In genomic region chrX:57582948-57583347, GRCh38 we compare ENCODE assay signal across 8 cellular contexts. TPM values are rescaled to one million over a fixed set of nuclear protein-coding genes. Genes with fewer than 3 reads are reported as not detected.
DNase-seq lines count a peak whose midpoint lies in the region; ATAC-seq, FAIRE-seq and TF ChIP-seq lines count a peak whose summit lies in the region.
"Not testable (repeated sequence)": the region's sequence is repeated elsewhere in the genome, so short reads cannot be mapped to it uniquely, and the experiment has no call there.

No MANE protein-coding gene starts in this region.

- dilution Hi-C loops in IMR-90 (cut with HindIII; ENCODE audit: low sequenced_read_pairs, unreplicated experiment): not testable (repeated sequence)

- in situ Hi-C loops in IMR-90 (cut with MboI; ENCODE audit: low sequenced_read_pairs): loop anchor here (10.0 kb wide), 1 partner anchor 332 kb away; the partner anchor contains the start of gene ZXDA
- in situ Hi-C loops in K562 (cut with MboI): not testable (repeated sequence)
- in situ Hi-C loops in HepG2 (cut with HindIII; ENCODE audit: extremely low pct_ligation_motif_present, low pct_unique_long_range_greater_than_20kb): loop anchor here (25.0 kb wide), 1 partner anchor 329 kb away; the partner anchor contains the start of gene ZXDA

- H2BK120ac ChIP-seq in IMR-90 (ENCODE audit: low read depth, low read length): not testable (repeated sequence)

- not testable (repeated sequence) for H3K27me3 ChIP-seq in BE2C; IMR-90 (ENCODE audit: control insufficient read depth, insufficient read depth, low read length); PC-9 (ENCODE audit: insufficient read depth, low read depth); K562 (ENCODE audit: control insufficient read depth in 2 of 2, insufficient read depth in 2 of 2, low read length in 2 of 2); esophagus muscularis mucosa; HepG2 (ENCODE audit: control insufficient read depth in 1 of 2, insufficient read depth in 2 of 2, low read length in 2 of 2); psoas muscle (ENCODE audit: insufficient read depth in 3 of 3, low read length in 2 of 3)

- H3K9ac ChIP-seq in IMR-90 (ENCODE audit: low read depth, low read length); K562 (ENCODE audit: insufficient read depth in 1 of 2, low read depth in 2 of 2, low read length in 2 of 2); HepG2 (ENCODE audit: insufficient read depth, low read depth, low read length): not testable (repeated sequence)

- H3K4me2 ChIP-seq in IMR-90 (ENCODE audit: low read depth, low read length); PC-9; K562 (ENCODE audit: insufficient read depth, low read length); HepG2 (ENCODE audit: low read depth, low read length): not testable (repeated sequence)

- 0% methylated on average over 2 of the region's 9 CpGs; no CpG with 5 or more reads in 1 of the 2 experiments for WGBS in IMR-90 (ENCODE audit: extremely low coverage in 2 of 2, insufficient read length in 1 of 2), 2 experiments
- 3% methylated on average over 8 of the region's 9 CpGs for WGBS in K562 (ENCODE audit: insufficient coverage, low coverage, missing lambda C conversion rate)
- 74% methylated on average over 9 of the region's 9 CpGs for WGBS in esophagus muscularis mucosa
- 55% methylated on average over 9 of the region's 9 CpGs for WGBS in HepG2 (ENCODE audit: low lambda C conversion rate)
- 47 to 67% (median 66%) methylated on average over 5 to 9 of the region's 9 CpGs for WGBS in psoas muscle, 3 donors

- H3K27ac ChIP-seq in IMR-90 (ENCODE audit: insufficient read depth, low read length); PC-9; K562 (ENCODE audit: extremely low read depth, low read depth, low read length); esophagus muscularis mucosa (replicated peaks in 1 of 4); HepG2 (ENCODE audit: extremely low read length, insufficient read depth, low read length); psoas muscle: not testable (repeated sequence)

- H2BK15ac ChIP-seq in IMR-90 (ENCODE audit: low read depth, low read length): not testable (repeated sequence)

- H4K91ac ChIP-seq in IMR-90 (ENCODE audit: insufficient read depth, low read depth, low read length): not testable (repeated sequence)

- POLR2A ChIA-PET in IMR-90 (lab: Charles Lee; ENCODE audit: unreplicated experiment); PC-9 (lab: Charles Lee; ENCODE audit: unreplicated experiment); HepG2 (lab: Yijun Ruan, JAX): not testable (repeated sequence)
- POLR2A ChIA-PET in K562 (lab: Yijun Ruan, JAX): interaction anchor here (0.6 kb wide), 2 partner anchors 11 to 21 kb away, joined by 3 read pairs; no protein-coding TSS in a partner anchor

- not testable (repeated sequence) for ATAC-seq in IMR-90 (ENCODE audit: low read depth); K562; HepG2; psoas muscle

- H4K8ac ChIP-seq in IMR-90 (ENCODE audit: low read depth in 2 of 2, low read length in 2 of 2): not testable (repeated sequence)

- DNase-seq in BE2C; GM12865 (ENCODE audit: low read depth); IMR-90; PC-9; esophagus muscularis mucosa (ENCODE audit: extremely low spot score); HepG2 (ENCODE audit: low spot score); psoas muscle: not testable (repeated sequence)
- peak in 1 of 4 experiments; percentile 3 for DNase-seq in K562 (ENCODE audit: extremely low read depth in 1 of 4, low spot score in 3 of 4)

- intact Hi-C loops in IMR-90 (cut with micrococcal nuclease); PC-9 (cut with micrococcal nuclease; ENCODE audit: unreplicated experiment); esophagus muscularis mucosa (cut with DNase I); HepG2 (cut with micrococcal nuclease; ENCODE audit: unreplicated experiment): not testable (repeated sequence)
- intact Hi-C loops in K562 (cut with micrococcal nuclease): loop anchor here (5.0 kb wide), 2 partner anchors 239 to 334 kb away; no protein-coding TSS in a partner anchor
- intact Hi-C loops in psoas muscle (cut with DNase I): loop anchor here in 1 of 2 donors (10.0 kb wide), 1 partner anchor 342 kb away; no protein-coding TSS in a partner anchor

- H4K20me1 ChIP-seq in IMR-90 (ENCODE audit: insufficient read depth, low read length); PC-9 (ENCODE audit: insufficient read depth); K562 (replicated peaks; ENCODE audit: control insufficient read depth, insufficient read depth, low read length); HepG2 (ENCODE audit: insufficient read depth, low read length): not testable (repeated sequence)

- TF ChIP-seq EP300 in K562 (IDR thresholded peaks at IDR 0.05; ENCODE audit: low read length); esophagus muscularis mucosa (IDR thresholded peaks at IDR 0.05); HepG2 (IDR thresholded peaks at IDR 0.05; ENCODE audit: low read depth in 2 of 2, low read length in 2 of 2); HepG2 (CRISPR knock-in tag; IDR thresholded peaks at IDR 0.05; ENCODE audit: borderline replicate concordance): not testable (repeated sequence)

- not testable (repeated sequence) for H2BK20ac ChIP-seq in IMR-90 (ENCODE audit: low read depth, low read length)

- H3K4me1 ChIP-seq in BE2C; IMR-90 (ENCODE audit: control insufficient read depth, insufficient read depth, low read length); PC-9 (replicated peaks; ENCODE audit: insufficient read depth); K562 (replicated peaks in 1 of 2; ENCODE audit: control insufficient read depth in 2 of 2, insufficient read depth in 2 of 2, low read length in 2 of 2); esophagus muscularis mucosa; HepG2 (ENCODE audit: insufficient read depth, low read length); psoas muscle: not testable (repeated sequence)

- not testable (repeated sequence) for H3K56ac ChIP-seq in IMR-90 (ENCODE audit: extremely low read depth, insufficient read depth, low read length)

- CTCF ChIA-PET in IMR-90 (lab: Yijun Ruan, JAX); K562 (lab: Yijun Ruan, JAX; ENCODE audit: low intra/inter-chr PET ratio); HepG2 (lab: Yijun Ruan, JAX; ENCODE audit: low intra/inter-chr PET ratio, low total read pairs): not testable (repeated sequence)
- CTCF ChIA-PET in PC-9 (lab: Charles Lee): interaction anchor here (0.6 kb wide), 1 partner anchor 161 kb away, joined by 3 read pairs; no protein-coding TSS in a partner anchor

- H2BK5ac ChIP-seq in IMR-90 (ENCODE audit: low read depth, low read length, poor library complexity, severe bottlenecking): not testable (repeated sequence)

- H3K9me3 ChIP-seq in BE2C; IMR-90 (ENCODE audit: control insufficient read depth, insufficient read depth, low read length); PC-9 (ENCODE audit: insufficient read depth, low read depth); K562 (replicated peaks; ENCODE audit: control insufficient read depth, insufficient read depth, low read depth, low read length); esophagus muscularis mucosa; HepG2 (ENCODE audit: low read length); psoas muscle: not testable (repeated sequence)

- FAIRE-seq in K562 (lab: Jason Lieb, UNC) (peak; percentile 11), HepG2 (lab: Jason Lieb, UNC) (peak; percentile 64)

- TF ChIP-seq RAD21 in IMR-90 (IDR thresholded peaks at IDR 0.05; ENCODE audit: low read length); HepG2 (CRISPR knock-in tag; IDR thresholded peaks at IDR 0.05): not testable (repeated sequence)
- TF ChIP-seq RAD21 in K562 (CRISPR knock-in tag; conservative IDR thresholded peaks at IDR 0.05 in 1 of 2, IDR thresholded peaks at IDR 0.05 in 1 of 2): peak in 1 of 2 experiments; percentile 27; a peak in 2 of 4 replicates

- H4K5ac ChIP-seq in IMR-90 (ENCODE audit: low read depth, low read length): not testable (repeated sequence)

- H3K9me1 ChIP-seq in IMR-90 (ENCODE audit: insufficient read depth, low read length); K562 (ENCODE audit: control insufficient read depth, insufficient read depth, low read length): not testable (repeated sequence)

- not testable (repeated sequence) for H3K9me2 ChIP-seq in PC-9 (ENCODE audit: insufficient read depth)

- not testable (repeated sequence) for H3K36me3 ChIP-seq in BE2C; IMR-90 (ENCODE audit: control insufficient read depth, insufficient read depth, low read length); PC-9 (ENCODE audit: low read depth); K562 (ENCODE audit: control insufficient read depth, insufficient read depth, low read length); esophagus muscularis mucosa; HepG2 (replicated peaks in 1 of 2; ENCODE audit: control insufficient read depth in 1 of 2, insufficient read depth in 2 of 2, low read length in 2 of 2); psoas muscle (ENCODE audit: insufficient read depth in 1 of 2, low read depth in 1 of 2)

- not testable (repeated sequence) for TF ChIP-seq POLR2A in IMR-90 (IDR thresholded peaks at IDR 0.05; ENCODE audit: low read depth, low read length); K562 (conservative IDR thresholded peaks at IDR 0.05); esophagus muscularis mucosa (IDR thresholded peaks at IDR 0.05; ENCODE audit: low read depth); HepG2 (IDR thresholded peaks at IDR 0.05; ENCODE audit: insufficient read depth in 1 of 2, low read depth in 2 of 2, low read length in 2 of 2)

- not testable (repeated sequence) for H2AFZ ChIP-seq in IMR-90 (replicated peaks; ENCODE audit: low read length, poor library complexity); PC-9; K562 (ENCODE audit: low read depth, low read length); HepG2 (ENCODE audit: low read length)

- not testable (repeated sequence) for H3K23ac ChIP-seq in IMR-90 (ENCODE audit: low read depth, low read length)

- H2AK9ac ChIP-seq in IMR-90 (replicated peaks; ENCODE audit: low read depth, low read length, poor library complexity): not testable (repeated sequence)

- H3K18ac ChIP-seq in IMR-90 (ENCODE audit: low read depth, low read length): not testable (repeated sequence)

- H2AK5ac ChIP-seq in IMR-90 (ENCODE audit: low read depth, low read length): not testable (repeated sequence)

- not testable (repeated sequence) for H3K14ac ChIP-seq in IMR-90 (replicated peaks; ENCODE audit: low read depth, low read length)

- BruUV-seq in IMR-90 (replicated peaks; lab: Mats Ljungman, UMichigan); PC-9 (replicated peaks; lab: Mats Ljungman, UMichigan); K562 (replicated peaks; lab: Mats Ljungman, UMichigan); HepG2 (replicated peaks; lab: Mats Ljungman, UMichigan): not testable (repeated sequence)

- H3K79me1 ChIP-seq in IMR-90 (ENCODE audit: low read depth in 1 of 2, low read length in 2 of 2): not testable (repeated sequence)

- H3F3A ChIP-seq in PC-9 (ENCODE audit: insufficient read depth, low read depth): not testable (repeated sequence)

- not testable (repeated sequence) for H3K4me3 ChIP-seq in BE2C (ENCODE audit: low read depth, low read length); GM12865 (ENCODE audit: low read depth, low read length); IMR-90 (ENCODE audit: insufficient read depth, low read depth, low read length); PC-9; K562; esophagus muscularis mucosa; HepG2 (replicated peaks in 1 of 3; ENCODE audit: insufficient read depth in 1 of 3, low read depth in 2 of 3, low read length in 3 of 3); psoas muscle

- H3K4ac ChIP-seq in IMR-90 (ENCODE audit: low read depth, low read length): not testable (repeated sequence)

- not testable (repeated sequence) for H3K79me2 ChIP-seq in PC-9 (ENCODE audit: low read depth); K562 (ENCODE audit: control insufficient read depth, insufficient read depth, low read length); HepG2 (ENCODE audit: insufficient read depth, low read length)

- TF ChIP-seq CTCF in BE2C (IDR thresholded peaks at IDR 0.05; ENCODE audit: low read depth, low read length) (peak; percentile 46), GM12865 (IDR thresholded peaks at IDR 0.05; ENCODE audit: insufficient read depth, low read depth, low read length, missing control alignments) (peak; percentile 20), IMR-90 (conservative IDR thresholded peaks at IDR 0.05; ENCODE audit: low read depth, low read length) (peak; percentile 19; the same call in 1 of the 2 replicates), PC-9 (conservative IDR thresholded peaks at IDR 0.05) (peak; percentile 67), K562 (IDR thresholded peaks at IDR 0.05 in 2 of 3, conservative IDR thresholded peaks at IDR 0.05 in 1 of 3; ENCODE audit: insufficient read depth in 2 of 3, low read depth in 1 of 3, low read length in 3 of 3) (peak in 2 of 3 experiments; percentile 25 to 40; a peak in 4 of 6 replicates), esophagus muscularis mucosa (IDR thresholded peaks at IDR 0.05) (peak in 2 of 3 experiments; percentile 8 to 11), HepG2 (CRISPR knock-in tag; IDR thresholded peaks at IDR 0.05) (peak; percentile 42), psoas muscle (IDR thresholded peaks at IDR 0.05) (peak; percentile 37)

RNA-seq across cellular contexts. Expression of gene ZXDB, which starts 8.9 kb away (rescaled TPM):
- polyA plus RNA-seq in BE2C (2012; ENCODE audit: insufficient read depth, insufficient read length, low read depth): 13.2 TPM
- total RNA-seq in IMR-90 (2012; rRNA removed): 5.2 and 6.7 TPM in 2 replicates
- polyA plus RNA-seq in IMR-90 (2012; rRNA removed): 2.6 and 2.7 TPM in 2 replicates
- polyA plus RNA-seq in IMR-90 (2012; cell fraction: cytosol; rRNA removed): 1.4 and 1.5 TPM in 2 replicates
- 1.6 and 2.4 TPM in 2 replicates for polyA plus RNA-seq in IMR-90 (2012; cell fraction: nucleus; rRNA removed; ENCODE audit: low replicate concordance)
- total RNA-seq in PC-9 (2021): 9.1 TPM in 2 replicates
- total RNA-seq in K562 (2011; cell fraction: chromatin; rRNA removed; ENCODE audit: low replicate concordance): 2.5 and 3.6 TPM in 2 replicates
- 2.5 and 3.3 TPM in 2 replicates for total RNA-seq in K562 (2011; cell fraction: nucleolus; rRNA removed)
- total RNA-seq in K562 (2011; cell fraction: nucleoplasm; rRNA removed): 3.1 and 4.0 TPM in 2 replicates
- 2.0 and 2.4 TPM in 2 replicates for total RNA-seq in K562 (2014; rRNA removed)
- 2.3 and 2.5 TPM in 2 replicates for total RNA-seq in K562 (2014; rRNA removed; fragmentation: Illumina TruSeq; extraction: Trizol)
- total RNA-seq in K562 (2015; rRNA removed; fragmentation: Illumina TruSeq; extraction: Trizol): 1.9 and 2.0 TPM in 2 replicates
- total RNA-seq in K562 (2021): 2.5 and 2.8 TPM in 2 replicates
- polyA plus RNA-seq in K562 (2011; rRNA removed): 2.6 and 3.0 TPM in 2 replicates
- polyA plus RNA-seq in K562 (2011; cell fraction: cytosol; rRNA removed): 1.4 and 2.3 TPM in 2 replicates
- polyA plus RNA-seq in K562 (2011; cell fraction: nucleus; rRNA removed): 1.1 and 1.3 TPM in 2 replicates
- 1.5 and 1.9 TPM in 2 replicates for polyA plus RNA-seq in K562 (2012)
- 1.7 and 2.0 TPM in 2 replicates for polyA plus RNA-seq in K562 (2014; fragmentation: Illumina TruSeq; extraction: Trizol)
- polyA plus RNA-seq in K562 (2014; fragmentation: Nextera tagmentation; extraction: Ambion mirVana): under 1 TPM; 0.43 to 0.58 TPM
- 1.1 and 1.3 TPM in 2 replicates for polyA plus RNA-seq in K562 (2014; rRNA removed)
- polyA minus RNA-seq in K562 (2011; rRNA and poly(A)+ RNA removed): 6.0 and 7.6 TPM in 2 replicates
- 2.9 and 3.1 TPM in 2 replicates for polyA minus RNA-seq in K562 (2011; cell fraction: cytosol; rRNA and poly(A)+ RNA removed)
- 3.4 and 6.1 TPM in 2 replicates for polyA minus RNA-seq in K562 (2011; cell fraction: nucleus; rRNA and poly(A)+ RNA removed)
- total RNA-seq in esophagus muscularis mucosa: 10 to 100 TPM; 13.3 to 17.2 (median 15.5) TPM
- 4.5 and 6.8 TPM in 2 replicates for total RNA-seq in HepG2 (2016; rRNA removed; fragmentation: Illumina TruSeq; extraction: Trizol)
- total RNA-seq in HepG2 (2016; cell fraction: cytosol; rRNA removed; fragmentation: Illumina TruSeq; extraction: Trizol; ENCODE audit: low read depth): 0.51 and 0.53 TPM in 2 replicates
- total RNA-seq in HepG2 (2016; cell fraction: insoluble cytoplasmic fraction; rRNA removed; fragmentation: Illumina TruSeq; extraction: Trizol): 4.6 and 5.5 TPM in 2 replicates
- 2.7 and 3.1 TPM in 2 replicates for total RNA-seq in HepG2 (2016; cell fraction: membrane; rRNA removed; fragmentation: Illumina TruSeq; extraction: Trizol)
- 6.4 and 6.5 TPM in 2 replicates for total RNA-seq in HepG2 (2016; cell fraction: nucleus; rRNA removed; fragmentation: Illumina TruSeq; extraction: Trizol)
- polyA plus RNA-seq in HepG2 (2011; rRNA removed): 7.5 and 9.0 TPM in 2 replicates
- 5.0 and 6.8 TPM in 2 replicates for polyA plus RNA-seq in HepG2 (2011; cell fraction: cytosol; rRNA removed)
- 4.9 and 6.0 TPM in 2 replicates for polyA plus RNA-seq in HepG2 (2011; cell fraction: nucleus; rRNA removed)
- 4.4 and 5.9 TPM in 2 replicates for polyA plus RNA-seq in HepG2 (2012)
- polyA plus RNA-seq in HepG2 (2016; cell fraction: cytosol; fragmentation: Illumina TruSeq; extraction: Trizol; ENCODE audit: low read depth): 0.22 and 0.31 TPM in 2 replicates
- 6.3 and 6.4 TPM in 2 replicates for polyA plus RNA-seq in HepG2 (2016; cell fraction: insoluble cytoplasmic fraction; fragmentation: Illumina TruSeq; extraction: Trizol; ENCODE audit: low read depth)
- polyA plus RNA-seq in HepG2 (2016; cell fraction: membrane; fragmentation: Illumina TruSeq; extraction: Trizol; ENCODE audit: low read depth): 1.6 TPM in 2 replicates
- polyA plus RNA-seq in HepG2 (2016; cell fraction: nucleus; fragmentation: Illumina TruSeq; extraction: Trizol; ENCODE audit: insufficient read depth, low read depth): 5.8 and 6.2 TPM in 2 replicates
- polyA minus RNA-seq in HepG2 (2011; rRNA and poly(A)+ RNA removed; ENCODE audit: low replicate concordance): 20.2 and 86.4 TPM in 2 replicates
- 12.5 and 13.5 TPM in 2 replicates for polyA minus RNA-seq in HepG2 (2011; cell fraction: cytosol; rRNA and poly(A)+ RNA removed)
- polyA minus RNA-seq in HepG2 (2011; cell fraction: nucleus; rRNA and poly(A)+ RNA removed): 16.1 and 18.0 TPM in 2 replicates
- total RNA-seq in psoas muscle: 1 to 10 TPM; 4.8 to 8.2 (median 6.2) TPM
- polyA plus RNA-seq in psoas muscle: 1 to 10 TPM; 1.7 to 3.2 (median 2.0) TPM

Comparison
In these comparisons a context has a peak if more than half of its experiments do, and no peak if none do; other contexts are left out.
1. CTCF ChIP-seq: peak in every context shown above with its lines; median percentile 67 in PC-9; 46 in BE2C; 42 in HepG2; 37 in psoas muscle; 32 in K562; 20 in GM12865; 19 in IMR-90; 10 in esophagus muscularis mucosa.